ENCODE assay signal across 8 cellular contexts in the genomic region with DNA sequence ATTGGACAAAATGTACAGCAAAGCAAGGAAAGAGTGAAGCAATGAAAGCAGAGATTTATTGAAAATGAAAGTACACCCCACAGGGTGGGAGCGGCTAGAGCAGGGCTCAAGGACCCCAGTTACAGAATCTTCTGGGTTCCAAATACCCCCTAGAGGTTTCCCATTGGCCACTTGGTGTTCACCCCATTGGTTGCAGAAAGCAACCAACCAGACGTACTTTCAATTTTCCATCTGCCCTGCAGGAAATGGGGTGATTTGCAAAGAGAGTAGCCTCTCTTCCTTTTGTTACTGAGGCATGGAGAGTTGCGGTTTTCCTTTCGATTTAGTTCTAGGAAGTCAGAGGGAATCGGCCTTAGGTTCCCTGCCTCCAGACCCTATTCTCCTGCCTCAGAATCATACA. TPM values are rescaled to one million over a fixed set of nuclear protein-coding genes. Genes with fewer than 3 reads are reported as not detected.
DNase-seq lines count a peak whose midpoint lies in the region; ATAC-seq, FAIRE-seq and TF ChIP-seq lines count a peak whose summit lies in the region.

No MANE protein-coding gene starts in this region.

- H3K79me2 ChIP-seq in DND-41 (ENCODE audit: insufficient read depth, low read length): peaks cover 62% of the 10 kb centered on the region
- peaks cover 67% of the 10 kb centered on the region for H3K79me2 ChIP-seq in astrocyte (ENCODE audit: insufficient read depth, low read length)

- no peak for FAIRE-seq in astrocyte (lab: Jason Lieb, UNC)

- H3K36me3 Mint-ChIP-seq in astrocyte (ENCODE audit: low read depth, unreplicated experiment): peaks cover 6% of the 10 kb centered on the region
- peaks cover 8% of the 10 kb centered on the region for H3K36me3 Mint-ChIP-seq in memory B cell

- H3K27ac Mint-ChIP-seq in astrocyte (ENCODE audit: unreplicated experiment): no peak overlapping the region
- peak overlapping the region; percentile 13 for H3K27ac Mint-ChIP-seq in memory B cell

- H3K9me3 Mint-ChIP-seq in astrocyte (ENCODE audit: unreplicated experiment) (no peaks in the 10 kb centered on the region), memory B cell (no peaks in the 10 kb centered on the region)

- H2AFZ ChIP-seq in DND-41 (ENCODE audit: low read depth, low read length) (0 out of 2 replicates have a peak overlapping the region, but pooled peaks have one; percentile 20), astrocyte (ENCODE audit: low read depth, low read length) (no peak overlapping the region)

- H3K9me3 ChIP-seq in DND-41 (ENCODE audit: insufficient read depth, low read length, severe bottlenecking) (no peaks in the 10 kb centered on the region), astrocyte (ENCODE audit: insufficient read depth, low read depth, low read length) (no peaks in the 10 kb centered on the region)

- H4K20me1 ChIP-seq in DND-41 (ENCODE audit: insufficient read depth, low read length) (no peaks in the 10 kb centered on the region), astrocyte (ENCODE audit: insufficient read depth, low read length) (peaks cover 33% of the 10 kb centered on the region)

- ATAC-seq in DND-41 (ENCODE audit: insufficient read depth, low read depth) (peak; percentile 18; the same call in 1 of the 3 replicates), memory B cell (ENCODE audit: low read depth) (no peak), HG02981 (IDR thresholded peaks at IDR 0.05; ENCODE audit: unreplicated experiment) (no peak), HG02610 (IDR thresholded peaks at IDR 0.05; ENCODE audit: unreplicated experiment) (no peak)

- H3K4me1 ChIP-seq in DND-41 (ENCODE audit: insufficient read depth, low read length) (peaks cover 59% of the 10 kb centered on the region), astrocyte (ENCODE audit: insufficient read depth, low read length) (peaks cover 17% of the 10 kb centered on the region)

- H3K4me2 ChIP-seq in DND-41 (ENCODE audit: insufficient read depth, low read length): peak overlapping the region; percentile 98
- H3K4me2 ChIP-seq in astrocyte (ENCODE audit: low read length): peak overlapping the region; percentile 92

- H3K27me3 ChIP-seq in DND-41 (ENCODE audit: insufficient read depth, low read length, poor library complexity) (no peaks in the 10 kb centered on the region), astrocyte (ENCODE audit: insufficient read depth, low read length) (no peaks in the 10 kb centered on the region)

- H3K4me1 Mint-ChIP-seq in astrocyte (ENCODE audit: low read depth, unreplicated experiment) (peaks cover 26% of the 10 kb centered on the region), memory B cell (peaks cover 47% of the 10 kb centered on the region)

- H3K36me3 ChIP-seq in DND-41 (ENCODE audit: insufficient read depth, low read length) (peaks cover 20% of the 10 kb centered on the region), astrocyte (ENCODE audit: insufficient read depth, low read length) (peaks cover 16% of the 10 kb centered on the region)

- peak overlapping the region; percentile 94 for H3K4me3 Mint-ChIP-seq in astrocyte (ENCODE audit: unreplicated experiment)
- H3K4me3 Mint-ChIP-seq in memory B cell: peak overlapping the region; percentile 86

- H3K27me3 Mint-ChIP-seq in astrocyte (ENCODE audit: low read depth, unreplicated experiment): no peaks in the 10 kb centered on the region
- H3K27me3 Mint-ChIP-seq in memory B cell: no peaks in the 10 kb centered on the region

- H3K4me3 ChIP-seq in DND-41 (ENCODE audit: low read depth in 1 of 2, low read length in 2 of 2) (peak overlapping the region; percentile 15 to 99; a peak in 3 of 4 replicates), astrocyte (ENCODE audit: insufficient read depth, low read depth, low read length) (peak overlapping the region; percentile 90)

- H3K27ac ChIP-seq in DND-41 (ENCODE audit: low read length) (peak overlapping the region; percentile 49), astrocyte (ENCODE audit: low read depth, low read length) (no peak overlapping the region)

- DNase-seq in DND-41: peak; percentile 56
- DNase-seq in Kasumi-1 (lab: John Stamatoyannopoulos, UW): peak; percentile 83 to 86
- no peak for DNase-seq in astrocyte (ENCODE audit: low read depth)
- no peak for DNase-seq in memory B cell (ENCODE audit: low spot score in 2 of 2)
- no peak for DNase-seq in OCI-M2 (lab: John Stamatoyannopoulos, UW; ENCODE audit: unreplicated experiment)
- DNase-seq in Ammon's horn (ENCODE audit: low spot score): no peak

- TF ChIP-seq CTCF in DND-41 (IDR thresholded peaks at IDR 0.05; ENCODE audit: borderline replicate concordance, extremely low read depth, low read length, poor library complexity, severe bottlenecking) (no peak), astrocyte (IDR thresholded peaks at IDR 0.05; ENCODE audit: insufficient read depth, low read depth, low read length) (no peak)

- peak overlapping the region; percentile 83 for H3K9ac ChIP-seq in DND-41 (ENCODE audit: low read depth, low read length)
- no peak overlapping the region for H3K9ac ChIP-seq in astrocyte (ENCODE audit: low read length)

RNA-seq across cellular contexts. Expression of a gene that starts 2.4 kb away (rescaled TPM):
- total RNA-seq in astrocyte: 116 and 119 TPM in 2 replicates

RNA-seq across cellular contexts. Expression of a gene that starts 4.8 kb away (rescaled TPM):
- total RNA-seq in astrocyte: 12.4 and 16.6 TPM in 2 replicates

Comparison
In these comparisons a context has a peak if more than half of its experiments do, and no peak if none do; other contexts are left out.
1. DNase-seq: peak in DND-41 (single experiment) and Kasumi-1 (2 of 2); none in astrocyte (single experiment), memory B cell (0 of 2), OCI-M2 (single experiment) and Ammon's horn (single experiment).